ENCODE assay signal across 12 cellular contexts in the genomic region with DNA sequence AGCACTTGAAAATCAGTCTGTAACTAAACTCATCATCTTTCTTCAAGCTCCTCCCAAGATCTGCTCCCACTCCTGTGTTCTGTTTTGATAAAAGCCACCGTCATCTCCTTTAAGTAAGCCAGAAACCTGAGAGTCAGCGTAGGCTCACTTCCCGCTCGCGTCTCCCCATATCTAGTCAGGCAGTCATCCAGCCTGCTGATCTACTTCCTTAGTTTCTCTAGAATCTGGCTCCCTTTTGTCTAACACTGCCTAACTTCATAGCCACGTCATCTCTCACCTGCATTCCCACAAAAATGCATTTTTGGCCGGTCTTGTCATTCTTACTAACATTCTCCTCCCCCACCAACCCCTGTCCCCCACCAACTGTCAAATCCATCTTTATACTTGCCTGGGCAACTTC. TPM values are rescaled to one million over a fixed set of nuclear protein-coding genes. Genes with fewer than 3 reads are reported as not detected.
DNase-seq lines count a peak whose midpoint lies in the region; ATAC-seq and TF ChIP-seq lines count a peak whose summit lies in the region.
"Had no signal": no experiment of that assay in that cellular context is flagged by ENCODE, and none has a peak within 500 bp of the region (broad histone marks: within the 10 kb centered on the region; RNA-seq: fewer than 3 reads in every experiment).

No MANE protein-coding gene starts in this region.

- CTCF ChIA-PET in Calu3 (lab: Charles Lee) = interaction anchor here (0.6 kb wide), 1 partner anchor 14 kb away, joined by 5 read pairs; no protein-coding TSS in a partner anchor

- H3K4me3 ChIP-seq in OCI-LY3 (ENCODE audit: low read length) = no peak overlapping the region

- peaks cover 36% of the 10 kb centered on the region for H3K4me1 Mint-ChIP-seq in Calu3 (ENCODE audit: low read depth, unreplicated experiment)
- H3K4me1 Mint-ChIP-seq in natural killer cell = peaks cover 36 to 48% of the 10 kb centered on the region in 2 donors

- no peak overlapping the region for H2AFZ ChIP-seq in OCI-LY3 (ENCODE audit: low read depth, low read length)

- H3K4me2 ChIP-seq in OCI-LY3 (ENCODE audit: low read length) = peak overlapping the region; percentile 12; the same call in 1 of the 2 replicates

- H3K79me2 ChIP-seq in OCI-LY3 (ENCODE audit: low read length) = peaks cover 22% of the 10 kb centered on the region

- no peaks in the 10 kb centered on the region for H3K9me3 Mint-ChIP-seq in Calu3 (ENCODE audit: low read depth, unreplicated experiment)
- H3K9me3 Mint-ChIP-seq in natural killer cell = no peaks in the 10 kb centered on the region
- H3K9me3 Mint-ChIP-seq: activated T-helper 2 cell treated with anti-CD3 and anti-CD28 coated beads, Interferon-gamma antibody, Interleukin-2, Interleukin-4, amounts not matched to agents 10 μg/mL and 5 μg/mL and 100 μg/mL, durations not matched to agents 14 hours and 24 hours and 36 hours had no signal

- no peak for TF ChIP-seq CTCF in Calu3 (IDR thresholded peaks at IDR 0.05; ENCODE audit: unreplicated experiment)
- no peak for TF ChIP-seq CTCF in OCI-LY3 (IDR thresholded peaks at IDR 0.05; ENCODE audit: low read depth, low read length)
- no peak for TF ChIP-seq CTCF in natural killer cell (IDR thresholded peaks at IDR 0.05)

- H3K36me3 Mint-ChIP-seq in Calu3 (ENCODE audit: insufficient read depth, unreplicated experiment) (peaks cover 21% of the 10 kb centered on the region), natural killer cell (no peaks in the 10 kb centered on the region)

- no peak overlapping the region for H3K9ac ChIP-seq in OCI-LY3 (ENCODE audit: low read length)

- no peaks in the 10 kb centered on the region for H3K27me3 Mint-ChIP-seq in Calu3 (ENCODE audit: unreplicated experiment)
- peaks cover 5 to 12% of the 10 kb centered on the region in 2 donors for H3K27me3 Mint-ChIP-seq in natural killer cell (ENCODE audit: low read depth in 2 of 2)

- intact Hi-C loops in Calu3 (cut with micrococcal nuclease; ENCODE audit: unreplicated experiment) (no loop called here), natural killer cell (cut with micrococcal nuclease) (no loop called here)

- peaks cover 35% of the 10 kb centered on the region for H3K4me1 ChIP-seq in OCI-LY3 (ENCODE audit: low read length)
- H3K4me1 ChIP-seq: BE2C had no signal

- H3K27me3 ChIP-seq in OCI-LY3 (ENCODE audit: low read depth, low read length) = no peaks in the 10 kb centered on the region
- H3K27me3 ChIP-seq: BE2C, brain microvascular endothelial cell had no signal

- no peaks in the 10 kb centered on the region for H4K20me1 ChIP-seq in OCI-LY3 (ENCODE audit: insufficient read depth, low read length)

- H3K9me3 ChIP-seq in OCI-LY3 (ENCODE audit: insufficient read depth, low read length) = no peaks in the 10 kb centered on the region
- H3K9me3 ChIP-seq: BE2C had no signal

- ATAC-seq in natural killer cell (no peak), GM21825 (IDR thresholded peaks at IDR 0.05; ENCODE audit: unreplicated experiment) (no peak), HG03108 (IDR thresholded peaks at IDR 0.05; ENCODE audit: unreplicated experiment) (no peak)

- BruUV-seq in Calu3 (replicated peaks; lab: Mats Ljungman, UMichigan) = no TSS peak

- DNase-seq in Calu3 = peak; percentile 38
- peak; percentile 89 for DNase-seq in dermis blood vessel endothelial cell
- no peak for DNase-seq in natural killer cell
- no peak for DNase-seq in activated effector memory CD4-positive, alpha-beta T cell treated with Interleukin-2 at 50 U/mL for 16 hours
- no peak for DNase-seq in epidermal melanocyte (ENCODE audit: insufficient read length, low spot score)
- DNase-seq: activated CD4-positive, alpha-beta T cell treated with anti-CD3 and anti-CD28 coated beads, Interleukin-2, amount 50 U/mL, for 1 hour; BE2C; brain microvascular endothelial cell had no signal

- H3K4me3 Mint-ChIP-seq in Calu3 (ENCODE audit: low read depth, unreplicated experiment) (peak overlapping the region; percentile 15), natural killer cell (peak overlapping the region; percentile 25)

- no peaks in the 10 kb centered on the region for H3K36me3 ChIP-seq in OCI-LY3 (replicated peaks; ENCODE audit: low read depth, low read length)
- H3K36me3 ChIP-seq: BE2C, brain microvascular endothelial cell had no signal

- no peak overlapping the region for H3K27ac ChIP-seq in OCI-LY3 (ENCODE audit: low read length)
- H3K27ac ChIP-seq: brain microvascular endothelial cell had no signal

- H3K27ac Mint-ChIP-seq in Calu3 (ENCODE audit: unreplicated experiment) (peak overlapping the region; percentile 75), natural killer cell (peak overlapping the region in 1 of 2 donors; percentile 21)
- H3K27ac Mint-ChIP-seq: activated T-helper 2 cell treated with anti-CD3 and anti-CD28 coated beads, Interferon-gamma antibody, Interleukin-2, Interleukin-4, amounts not matched to agents 10 μg/mL and 5 μg/mL and 100 μg/mL, durations not matched to agents 14 hours and 24 hours and 36 hours had no signal

RNA-seq across cellular contexts. Expression of gene TJP2, which starts 3.0 kb away (rescaled TPM):
- total RNA-seq in Calu3 (2022) = 139 and 160 TPM in 2 replicates
- 106 and 177 TPM in 2 replicates for total RNA-seq in dermis blood vessel endothelial cell
- total RNA-seq in natural killer cell = 1 to 10 TPM; 6.8 to 10.0 (median 9.6) TPM

Comparison
In these comparisons a context has a peak if more than half of its experiments do, and no peak if none do; other contexts are left out.
1. DNase-seq: peak in Calu3 (single experiment) and dermis blood vessel endothelial cell (single experiment); none in natural killer cell (single experiment), activated effector memory CD4-positive, alpha-beta T cell treated with Interleukin-2 at 50 U/mL for 16 hours (single experiment) and epidermal melanocyte (single experiment).